ENCODE assay signal across 24 cellular contexts in genomic region chr18:50909261-50909660, GRCh38. TPM values are rescaled to one million over a fixed set of nuclear protein-coding genes. Genes with fewer than 3 reads are reported as not detected.
A peak's percentile ranks its signal among the peaks of the same experiment; 100 is the strongest.
DNase-seq lines count a peak whose midpoint lies in the region; ATAC-seq and FAIRE-seq lines count a peak whose summit lies in the region.
"Had no signal": no experiment of that assay in that cellular context is flagged by ENCODE, and none has a peak within 500 bp of the region (broad histone marks: within the 10 kb centered on the region; RNA-seq: fewer than 3 reads in every experiment).

No MANE protein-coding gene starts in this region.

- H3K9me3 ChIP-seq in CD4-positive, alpha-beta memory T cell (ENCODE audit: control insufficient read depth in 1 of 2, low read length in 2 of 2) = peaks cover 0 to 3% of the 10 kb centered on the region in 2 donors
- no peaks in the 10 kb centered on the region for H3K9me3 ChIP-seq in right cardiac atrium (ENCODE audit: control insufficient read depth, low read length)

- intact Hi-C loops in CD4-positive, alpha-beta memory T cell (cut with micrococcal nuclease) = no loop called here
- intact Hi-C loops in right cardiac atrium (cut with DNase I) (no loop called here), posterior cingulate gyrus (cut with DNase I) (no loop called here)

- ATAC-seq in activated T-cell treated with anti-CD3 and anti-CD28 coated beads, Interleukin-2, amount 50 U/mL, for 72 hours (replicated peaks in 1 of 2) = no peak
- no peak for ATAC-seq in central memory CD8-positive, alpha-beta T cell (replicated peaks; ENCODE audit: extremely low read depth, poor library complexity, severe bottlenecking)
- no peak for ATAC-seq in right cardiac atrium
- ATAC-seq: CD8-positive, alpha-beta T cell; HCT116 had no signal

- CTCF ChIA-PET in CD4-positive, alpha-beta memory T cell (lab: Charles Lee; ENCODE audit: partially characterized antibody) = interaction anchor here (0.9 to 2.1 kb wide), 4 partner anchors 24 to 142 kb away, joined by 3 to 5 read pairs (median 4); partner anchors contain the start of gene ME2

- H3K4me1 Mint-ChIP-seq in activated T-cell treated with anti-CD3 and anti-CD28 coated beads, Interleukin-2, amount 50 U/mL, for 72 hours (ENCODE audit: low read depth) = no peaks in the 10 kb centered on the region
- H3K4me1 Mint-ChIP-seq in CD4-positive, alpha-beta memory T cell = peaks cover 15 to 30% (median 23%) of the 10 kb centered on the region in 4 donors
- peaks cover 29% of the 10 kb centered on the region for H3K4me1 Mint-ChIP-seq in central memory CD8-positive, alpha-beta T cell

- peak; percentile 45 for FAIRE-seq in GM19239 (lab: Jason Lieb, UNC)
- FAIRE-seq: GM18507 had no signal

- H3K27me3 ChIP-seq in CD4-positive, alpha-beta memory T cell (ENCODE audit: insufficient read depth, low read length) = no peaks in the 10 kb centered on the region
- no peaks in the 10 kb centered on the region for H3K27me3 ChIP-seq in right cardiac atrium (ENCODE audit: control insufficient read depth, insufficient read depth)

- no peaks in the 10 kb centered on the region for H3K27me3 Mint-ChIP-seq in activated T-cell treated with anti-CD3 and anti-CD28 coated beads, Interleukin-2, amount 50 U/mL, for 72 hours (ENCODE audit: low read depth)
- H3K27me3 Mint-ChIP-seq in CD4-positive, alpha-beta memory T cell = no peaks in the 10 kb centered on the region
- H3K27me3 Mint-ChIP-seq in central memory CD8-positive, alpha-beta T cell = no peaks in the 10 kb centered on the region

- POLR2A ChIA-PET in CD4-positive, alpha-beta memory T cell (lab: Charles Lee; ENCODE audit: partially characterized antibody) = interaction anchor here (1.4 to 1.8 kb wide), 2 partner anchors 31 to 58 kb away, joined by 4 to 11 read pairs; partner anchors contain the start of gene ME2

- H3K27ac Mint-ChIP-seq in activated T-cell treated with anti-CD3 and anti-CD28 coated beads, Interleukin-2, amount 50 U/mL, for 72 hours = peak overlapping the region; percentile 2
- H3K27ac Mint-ChIP-seq in CD4-positive, alpha-beta memory T cell = peak overlapping the region in 6 of 7 donors; percentile 52 to 98 (median 72)
- H3K27ac Mint-ChIP-seq in central memory CD8-positive, alpha-beta T cell (ENCODE audit: low read depth) = peak overlapping the region; percentile 43
- H3K27ac Mint-ChIP-seq: CD8-positive, alpha-beta T cell had no signal

- DNase-seq in activated T-cell treated with anti-CD3 and anti-CD28 coated beads, Interleukin-2, amount 50 U/mL, for 72 hours = no peak
- no peak for DNase-seq in activated T-cell treated with anti-CD3 and anti-CD28 coated beads, Interleukin-2, amount 50 U/mL, for 48 hours
- peak in 3 of 5 donors; percentile 1 to 25 (median 13) for DNase-seq in CD4-positive, alpha-beta memory T cell
- DNase-seq in GM19239 (ENCODE audit: insufficient read length, low spot score) (no peak), right cardiac atrium (no peak), posterior cingulate gyrus (no peak)
- no peak for DNase-seq in central memory CD8-positive, alpha-beta T cell (ENCODE audit: low spot score in 2 of 2)
- DNase-seq: Calu3; CD8-positive, alpha-beta T cell; DMS53; GDM1; GOT3; KBM-7; NCI-H1105; NCI-H146; NCI-H2029; NCI-H2227 treated with DMSO at 0.1 percent for 48 hours; NCI-H510A treated with DMSO at 0.1 percent for 48 hours; NCI-H748 treated with DMSO at 0.1 percent for 48 hours; PC-9; RPMI8226; SHP77 had no signal

- H3K4me3 ChIP-seq in CD4-positive, alpha-beta memory T cell (ENCODE audit: low read length in 2 of 2) = no peak overlapping the region
- no peak overlapping the region for H3K4me3 ChIP-seq in right cardiac atrium (ENCODE audit: low read length)
- H3K4me3 ChIP-seq: PC-9 had no signal

- H3K9me3 Mint-ChIP-seq in activated T-cell treated with anti-CD3 and anti-CD28 coated beads, Interleukin-2, amount 50 U/mL, for 72 hours = peaks cover 0 to 4% of the 10 kb centered on the region in 2 donors
- H3K9me3 Mint-ChIP-seq in CD4-positive, alpha-beta memory T cell = peaks cover 0 to 7% (median 0%) of the 10 kb centered on the region in 8 donors
- H3K9me3 Mint-ChIP-seq in central memory CD8-positive, alpha-beta T cell = no peaks in the 10 kb centered on the region

- peaks cover 8% of the 10 kb centered on the region for H3K4me1 ChIP-seq in CD4-positive, alpha-beta memory T cell (ENCODE audit: insufficient read depth, low read length)
- no peaks in the 10 kb centered on the region for H3K4me1 ChIP-seq in right cardiac atrium (ENCODE audit: control insufficient read depth, insufficient read depth, low read length)

- peaks cover 18% of the 10 kb centered on the region for H3K36me3 ChIP-seq in CD4-positive, alpha-beta memory T cell (ENCODE audit: insufficient read depth, low read length)

- no peak overlapping the region for H3K4me3 Mint-ChIP-seq in activated T-cell treated with anti-CD3 and anti-CD28 coated beads, Interleukin-2, amount 50 U/mL, for 72 hours
- peak overlapping the region in 3 of 8 donors; percentile 15 to 75 (median 43) for H3K4me3 Mint-ChIP-seq in CD4-positive, alpha-beta memory T cell
- H3K4me3 Mint-ChIP-seq in central memory CD8-positive, alpha-beta T cell = no peak overlapping the region
- H3K4me3 Mint-ChIP-seq: CD8-positive, alpha-beta T cell had no signal

- peaks cover 17 to 53% of the 10 kb centered on the region in 2 donors for H3K36me3 Mint-ChIP-seq in activated T-cell treated with anti-CD3 and anti-CD28 coated beads, Interleukin-2, amount 50 U/mL, for 72 hours (ENCODE audit: insufficient read depth in 2 of 2)
- peaks cover 74 to 77% of the 10 kb centered on the region in 2 donors for H3K36me3 Mint-ChIP-seq in CD4-positive, alpha-beta memory T cell
- H3K36me3 Mint-ChIP-seq in central memory CD8-positive, alpha-beta T cell (ENCODE audit: insufficient read depth) = peaks cover 32% of the 10 kb centered on the region

- no peak overlapping the region for H3K27ac ChIP-seq in CD4-positive, alpha-beta memory T cell (ENCODE audit: low read depth, low read length)
- H3K27ac ChIP-seq in right cardiac atrium (ENCODE audit: low read length) = no peak overlapping the region
- H3K27ac ChIP-seq: PC-9 had no signal

- 97% methylated on average over 1 of the region's 1 CpG for WGBS in right cardiac atrium

RNA-seq across cellular contexts. Expression of gene ME2, which starts 30.3 kb away (rescaled TPM):
- 10 to 100 TPM; 72.3 to 75.2 TPM for total RNA-seq in activated T-cell treated with anti-CD3 and anti-CD28 coated beads, Interleukin-2, amount 50 U/mL, for 72 hours
- total RNA-seq in CD4-positive, alpha-beta memory T cell = 10 to 100 TPM; 48.6 to 53.5 TPM
- 10 to 100 TPM; 48.6 to 50.8 TPM for polyA plus RNA-seq in CD4-positive, alpha-beta memory T cell
- total RNA-seq in right cardiac atrium = 100 to 1,000 TPM in 3 of 4 donors, 10 to 100 TPM in 1; 91.0 to 126 (median 118) TPM
- 94.7 TPM for polyA plus RNA-seq in right cardiac atrium

RNA-seq across cellular contexts. Expression of gene ELAC1, which starts 58.6 kb away (rescaled TPM):
- 1 to 10 TPM; 8.8 to 9.4 TPM for total RNA-seq in activated T-cell treated with anti-CD3 and anti-CD28 coated beads, Interleukin-2, amount 50 U/mL, for 72 hours
- 10 to 100 TPM; 11.6 to 11.7 TPM for total RNA-seq in CD4-positive, alpha-beta memory T cell
- 10 to 100 TPM; 15.3 to 18.5 TPM for polyA plus RNA-seq in CD4-positive, alpha-beta memory T cell
- total RNA-seq in right cardiac atrium = 1 to 10 TPM; 4.9 to 8.6 (median 6.6) TPM
- 5.2 TPM for polyA plus RNA-seq in right cardiac atrium

Comparison
In these comparisons a context has a peak if more than half of its experiments do, and no peak if none do; other contexts are left out.
1. DNase-seq: peak in CD4-positive, alpha-beta memory T cell (3 of 5); none in activated T-cell treated with anti-CD3 and anti-CD28 coated beads, Interleukin-2, amount 50 U/mL, for 72 hours (0 of 2), activated T-cell treated with anti-CD3 and anti-CD28 coated beads, Interleukin-2, amount 50 U/mL, for 48 hours (0 of 2), GM19239 (single experiment), central memory CD8-positive, alpha-beta T cell (0 of 2), right cardiac atrium (0 of 3) and posterior cingulate gyrus (0 of 10).
2. H3K27ac Mint-ChIP-seq: peak in every context shown above with its lines; median percentile 72 in CD4-positive, alpha-beta memory T cell; 43 in central memory CD8-positive, alpha-beta T cell; 2 in activated T-cell treated with anti-CD3 and anti-CD28 coated beads, Interleukin-2, amount 50 U/mL, for 72 hours.